9 cellular contexts compared by ENCODE assay signal in the genomic region with DNA sequence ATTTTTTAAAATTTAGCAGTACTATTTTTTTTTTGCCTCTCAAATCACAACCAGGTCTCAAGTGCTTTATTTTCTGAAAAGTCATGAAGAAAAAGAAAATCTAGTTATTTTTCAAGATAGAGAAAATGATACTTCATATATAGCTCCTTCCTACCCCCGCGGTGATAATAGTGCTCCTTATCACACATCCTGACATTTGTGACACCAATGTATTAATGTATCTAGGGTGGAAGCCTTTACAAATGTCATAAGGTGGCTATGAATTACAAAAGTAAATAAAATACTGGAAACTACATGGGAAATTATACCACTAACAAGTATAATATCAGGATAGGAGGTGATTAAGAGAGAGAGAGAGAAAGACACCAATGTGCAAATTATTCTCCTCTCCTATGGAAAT.
"Had no signal": no experiment of that assay in that cellular context is flagged by ENCODE, and none has a peak within 500 bp of the region (broad histone marks: within the 10 kb centered on the region; RNA-seq: fewer than 3 reads in every experiment).

No MANE protein-coding gene starts in this region.

- H3K9ac ChIP-seq: GM23248 had no signal

- H2AFZ ChIP-seq: GM23248, GM23338 had no signal

- H3K36me3 ChIP-seq: HAP-1 had no signal

- ATAC-seq: GM23338, HCT116 had no signal

- H3K4me3 ChIP-seq: GM23248, GM23338, HAP-1 had no signal

- H3K4me2 ChIP-seq: GM23338 had no signal

- H3K27ac ChIP-seq: GM23248 had no signal

- DNase-seq: GM23248, GOT3, H7, H9, HCEC 1CT, HFFc6 had no signal

- H3K9me3 ChIP-seq: HAP-1 had no signal
